Comparison of ENCODE assay signal across 8 cellular contexts in the genomic region with DNA sequence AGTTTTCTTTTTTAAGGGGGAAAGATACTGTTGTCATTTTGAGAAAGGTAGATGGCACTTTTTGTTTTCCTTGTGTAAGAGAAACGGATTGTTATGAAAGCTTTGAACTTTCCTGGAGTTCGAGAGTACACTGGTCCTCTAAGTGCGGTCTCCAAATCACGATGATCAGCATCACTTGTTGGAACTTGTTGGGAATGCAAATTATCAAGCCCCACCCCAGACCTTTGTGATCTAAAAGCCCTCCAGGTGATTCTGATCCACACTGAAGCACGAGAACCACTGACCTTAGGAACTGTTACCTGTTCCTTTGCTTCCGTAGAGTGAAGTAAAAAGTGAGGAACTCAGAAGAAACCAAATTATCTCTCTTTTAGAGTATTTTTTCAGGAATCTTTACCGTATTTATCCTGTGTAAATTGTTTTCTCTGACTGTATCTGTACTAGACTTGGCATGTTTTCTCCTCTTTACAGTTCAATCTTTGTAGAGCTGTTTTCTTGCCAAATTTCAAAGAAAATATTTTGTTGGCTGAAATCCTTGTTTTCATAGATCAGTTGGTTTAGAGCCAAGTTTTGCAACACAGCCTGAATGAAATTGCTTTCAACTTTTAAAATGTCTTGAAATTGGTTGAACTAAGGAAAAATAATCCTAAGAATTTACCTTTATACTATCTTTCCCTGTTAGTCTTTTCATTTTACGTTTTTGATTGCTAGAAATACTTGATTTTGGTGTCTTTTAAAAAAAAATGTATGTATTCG. TPM values are rescaled to one million over a fixed set of nuclear protein-coding genes. Genes with fewer than 3 reads are reported as not detected.
DNase-seq lines count a peak whose midpoint lies in the region; ATAC-seq and TF ChIP-seq lines count a peak whose summit lies in the region.

No MANE protein-coding gene starts in this region.

- TF ChIP-seq CTCF in body of pancreas (IDR thresholded peaks at IDR 0.05) (no peak), lower lobe of right lung (IDR thresholded peaks at IDR 0.05) (no peak), WERI-Rb-1 (IDR thresholded peaks at IDR 0.05; ENCODE audit: low read depth, low read length) (no peak)

- no peak for TF ChIP-seq POLR2A in body of pancreas (IDR thresholded peaks at IDR 0.05)

- H3K36me3 Mint-ChIP-seq in IgD-negative memory B cell: peaks cover 3% of the 10 kb centered on the region

- H3K4me3 ChIP-seq in body of pancreas: no peak overlapping the region
- peak overlapping the region; percentile 31 for H3K4me3 ChIP-seq in lower lobe of right lung
- no peak overlapping the region for H3K4me3 ChIP-seq in WERI-Rb-1 (ENCODE audit: low read depth, low read length)

- H3K4me1 Mint-ChIP-seq in IgD-negative memory B cell: peaks cover 37 to 50% (median 38%) of the 10 kb centered on the region in 3 donors

- H3K27ac Mint-ChIP-seq in IgD-negative memory B cell: peak overlapping the region; percentile 98 to 100 (median 98)

- 6 to 9% methylated on average over 9 of the region's 9 CpGs for WGBS in body of pancreas, 2 donors

- no peaks in the 10 kb centered on the region for H3K9me3 ChIP-seq in body of pancreas
- H3K9me3 ChIP-seq in lower lobe of right lung: no peaks in the 10 kb centered on the region
- no peaks in the 10 kb centered on the region for H3K9me3 ChIP-seq in WERI-Rb-1 (ENCODE audit: severe bottlenecking)

- H3K4me1 ChIP-seq in body of pancreas (peaks cover 39% of the 10 kb centered on the region), lower lobe of right lung (peaks cover 59% of the 10 kb centered on the region)

- H3K27ac ChIP-seq in body of pancreas (peak overlapping the region; percentile 50 to 75 (median 66)), lower lobe of right lung (peak overlapping the region; percentile 33), WERI-Rb-1 (no peak overlapping the region)

- H3K27me3 ChIP-seq in body of pancreas (no peaks in the 10 kb centered on the region), lower lobe of right lung (ENCODE audit: low read depth) (no peaks in the 10 kb centered on the region), WERI-Rb-1 (ENCODE audit: insufficient read depth, low read depth, severe bottlenecking) (no peaks in the 10 kb centered on the region)

- H3K4me3 Mint-ChIP-seq in IgD-negative memory B cell: peak overlapping the region; percentile 75 to 99 (median 91)

- no peaks in the 10 kb centered on the region for H3K27me3 Mint-ChIP-seq in IgD-negative memory B cell

- DNase-seq in AG08396 (ENCODE audit: low spot score) (peak; percentile 40), body of pancreas (peak in 2 of 4 donors; percentile 12 to 15), lower lobe of right lung (no peak), ureter (ENCODE audit: low spot score) (peak; percentile 69), WERI-Rb-1 (no peak), NCI-H187 (lab: John Stamatoyannopoulos, UW) (no peak), NCI-H1694 treated with DMSO at 0.1 percent for 48 hours (lab: John Stamatoyannopoulos, UW) (no peak)

- peaks cover under 1 to 5% of the 10 kb centered on the region in 2 donors for H3K36me3 ChIP-seq in body of pancreas (replicated peaks in 1 of 2; ENCODE audit: insufficient read depth in 1 of 2, low read depth in 2 of 2)
- H3K36me3 ChIP-seq in lower lobe of right lung: peaks cover 26% of the 10 kb centered on the region
- peaks cover 29% of the 10 kb centered on the region for H3K36me3 ChIP-seq in WERI-Rb-1

- H3K9me3 Mint-ChIP-seq in IgD-negative memory B cell: no peaks in the 10 kb centered on the region

- no peak for ATAC-seq in body of pancreas
- ATAC-seq in lower lobe of right lung: no peak

- intact Hi-C loops in body of pancreas (cut with DNase I): no loop called here
- intact Hi-C loops in lower lobe of right lung (cut with DNase I): no loop called here

RNA-seq across cellular contexts. Expression of gene MAT2B, which starts 4.0 kb away (rescaled TPM):
- 234 TPM for polyA plus RNA-seq in IgD-negative memory B cell
- total RNA-seq in body of pancreas (10 to 100 TPM; 18.5 to 29.1 TPM), lower lobe of right lung (71.7 TPM), ureter (53.5 TPM)

RNA-seq across cellular contexts. Expression of gene HMMR, which starts 49.0 kb away (rescaled TPM):
- polyA plus RNA-seq in IgD-negative memory B cell: not detected
- total RNA-seq in body of pancreas (not detected), lower lobe of right lung (1.9 TPM), ureter (0.31 TPM)

RNA-seq across cellular contexts. Expression of gene NUDCD2, which starts 49.6 kb away (rescaled TPM):
- polyA plus RNA-seq in IgD-negative memory B cell: 39.4 TPM
- total RNA-seq in body of pancreas: 1 to 10 TPM; 2.0 to 4.2 TPM
- total RNA-seq in lower lobe of right lung: 18.0 TPM
- 28.1 TPM for total RNA-seq in ureter

Comparison
In these comparisons a context has a peak if more than half of its experiments do, and no peak if none do; other contexts are left out.
1. DNase-seq: peak in AG08396 (single experiment) and ureter (single experiment); none in lower lobe of right lung (single experiment), WERI-Rb-1 (single experiment), NCI-H187 (0 of 2) and NCI-H1694 treated with DMSO at 0.1 percent for 48 hours (single experiment).